In the genomic region with DNA sequence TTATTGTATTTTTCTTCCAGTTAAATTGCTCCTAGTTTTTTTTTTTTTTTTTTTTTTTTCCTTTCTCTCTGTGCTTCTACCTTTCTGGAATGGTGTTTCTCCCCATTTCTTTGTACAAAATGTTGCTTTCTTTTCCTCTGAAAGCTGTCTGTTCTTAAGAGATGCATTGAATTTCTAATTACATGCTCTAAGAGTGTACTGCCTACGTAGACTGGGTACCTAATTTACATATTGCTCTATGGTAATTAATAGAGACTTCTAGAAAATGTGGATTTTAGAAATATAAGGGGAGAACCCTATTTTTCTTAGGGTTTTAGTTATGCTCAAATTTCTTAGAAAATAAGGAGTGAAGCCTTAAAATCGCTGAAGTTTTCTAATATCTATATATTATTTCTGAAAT, we compare ENCODE assay signal across 32 cellular contexts. TPM values are rescaled to one million over a fixed set of nuclear protein-coding genes. Genes with fewer than 3 reads are reported as not detected.
"Had no signal": no experiment of that assay in that cellular context is flagged by ENCODE, and none has a peak within 500 bp of the region (broad histone marks: within the 10 kb centered on the region; RNA-seq: fewer than 3 reads in every experiment).

No MANE protein-coding gene starts in this region.

- H3K36me3 ChIP-seq: esophagus squamous epithelium, heart right ventricle, left lung, ovary, sigmoid colon, thoracic aorta, transverse colon, upper lobe of right lung, uterus had no signal

- FAIRE-seq: endometrium, islet of Langerhans had no signal

- H3K4me3 Mint-ChIP-seq: effector memory CD8-positive, alpha-beta T cell; mesothelial cell of epicardium; naive thymus-derived CD8-positive, alpha-beta T cell; nephron progenitor cell; stimulated activated effector memory CD8-positive, alpha-beta T cell treated with anti-CD3 and anti-CD28 coated beads, Interleukin-12 subunit alpha, Interleukin-12 subunit beta, amount 100 ng/mL, for 72 hours had no signal

- H3K27me3 ChIP-seq: esophagus squamous epithelium, heart right ventricle, left lung, ovary, sigmoid colon, transverse colon, upper lobe of right lung, uterus had no signal

- H3K9me3 Mint-ChIP-seq: effector memory CD8-positive, alpha-beta T cell; stimulated activated effector memory CD8-positive, alpha-beta T cell treated with anti-CD3 and anti-CD28 coated beads, Interleukin-12 subunit alpha, Interleukin-12 subunit beta, amount 100 ng/mL, for 72 hours had no signal

- H3K4me1 Mint-ChIP-seq: stimulated activated effector memory CD8-positive, alpha-beta T cell treated with anti-CD3 and anti-CD28 coated beads, Interleukin-12 subunit alpha, Interleukin-12 subunit beta, amount 100 ng/mL, for 72 hours had no signal

- H3K36me3 Mint-ChIP-seq: stimulated activated effector memory CD8-positive, alpha-beta T cell treated with anti-CD3 and anti-CD28 coated beads, Interleukin-12 subunit alpha, Interleukin-12 subunit beta, amount 100 ng/mL, for 72 hours had no signal

- H3K4me3 ChIP-seq: esophagus squamous epithelium, heart right ventricle, left lung, ovary, psoas muscle, sigmoid colon, thoracic aorta, transverse colon, upper lobe of right lung, uterus had no signal

- ATAC-seq: effector memory CD8-positive, alpha-beta T cell; heart right ventricle; left cardiac atrium; left lung; naive thymus-derived CD8-positive, alpha-beta T cell; psoas muscle; right cardiac atrium; stimulated activated effector memory CD8-positive, alpha-beta T cell treated with anti-CD3 and anti-CD28 coated beads, Interleukin-12 subunit alpha, Interleukin-12 subunit beta, amount 100 ng/mL, for 72 hours; stimulated activated naive CD8-positive, alpha-beta T cell treated with anti-CD3 and anti-CD28 coated beads, Interleukin-15, Interleukin-2, amounts not matched to agents 100 U/mL and 50 U/mL, for 24 hours; upper lobe of right lung had no signal

- H3K9me3 ChIP-seq: esophagus squamous epithelium, left lung, ovary, psoas muscle, sigmoid colon, thoracic aorta, transverse colon, upper lobe of right lung, uterus had no signal

- H3K27me3 Mint-ChIP-seq: effector memory CD8-positive, alpha-beta T cell; naive thymus-derived CD8-positive, alpha-beta T cell had no signal

- H3K27ac Mint-ChIP-seq: effector memory CD8-positive, alpha-beta T cell; mesothelial cell of epicardium; naive thymus-derived CD8-positive, alpha-beta T cell; nephron progenitor cell; stimulated activated effector memory CD8-positive, alpha-beta T cell treated with anti-CD3 and anti-CD28 coated beads, Interleukin-12 subunit alpha, Interleukin-12 subunit beta, amount 100 ng/mL, for 72 hours had no signal

- H3K27ac ChIP-seq: esophagus squamous epithelium, heart right ventricle, left lung, ovary, psoas muscle, sigmoid colon, thoracic aorta, transverse colon, upper lobe of right lung, uterus had no signal

- H3K4me1 ChIP-seq: esophagus squamous epithelium, heart right ventricle, left lung, sigmoid colon, transverse colon, upper lobe of right lung, uterus had no signal

- DNase-seq: cortex of kidney; effector memory CD8-positive, alpha-beta T cell; erythroblast; esophagus squamous epithelium; foreskin melanocyte; glutamatergic neuron; heart right ventricle; hippocampal formation; left cardiac atrium; left lung; mesenchymal stem cell; naive thymus-derived CD8-positive, alpha-beta T cell; nephron progenitor cell; nucleus accumbens; ovary; posterior cingulate gyrus; psoas muscle; right cardiac atrium; sigmoid colon; stimulated activated CD4-positive, alpha-beta T cell treated with anti-CD3 and anti-CD28 coated beads, Interleukin-2, amount 100 ng/mL, for 24 hours; stimulated activated CD4-positive, alpha-beta T cell treated with anti-CD3 and anti-CD28 coated beads, Interleukin-4, amount 100 ng/mL, for 24 hours; stimulated activated naive CD8-positive, alpha-beta T cell treated with anti-CD3 and anti-CD28 coated beads, Interleukin-15, Interleukin-2, amounts not matched to agents 100 U/mL and 50 U/mL, for 24 hours; substantia nigra; transverse colon; upper lobe of right lung; uterus had no signal

RNA-seq across cellular contexts. Expression of gene KCNQ5, which starts 13.8 kb away (rescaled TPM):
- total RNA-seq: lung microvascular endothelial cell had no signal
